18 cellular contexts compared by ENCODE assay signal in the genomic region with DNA sequence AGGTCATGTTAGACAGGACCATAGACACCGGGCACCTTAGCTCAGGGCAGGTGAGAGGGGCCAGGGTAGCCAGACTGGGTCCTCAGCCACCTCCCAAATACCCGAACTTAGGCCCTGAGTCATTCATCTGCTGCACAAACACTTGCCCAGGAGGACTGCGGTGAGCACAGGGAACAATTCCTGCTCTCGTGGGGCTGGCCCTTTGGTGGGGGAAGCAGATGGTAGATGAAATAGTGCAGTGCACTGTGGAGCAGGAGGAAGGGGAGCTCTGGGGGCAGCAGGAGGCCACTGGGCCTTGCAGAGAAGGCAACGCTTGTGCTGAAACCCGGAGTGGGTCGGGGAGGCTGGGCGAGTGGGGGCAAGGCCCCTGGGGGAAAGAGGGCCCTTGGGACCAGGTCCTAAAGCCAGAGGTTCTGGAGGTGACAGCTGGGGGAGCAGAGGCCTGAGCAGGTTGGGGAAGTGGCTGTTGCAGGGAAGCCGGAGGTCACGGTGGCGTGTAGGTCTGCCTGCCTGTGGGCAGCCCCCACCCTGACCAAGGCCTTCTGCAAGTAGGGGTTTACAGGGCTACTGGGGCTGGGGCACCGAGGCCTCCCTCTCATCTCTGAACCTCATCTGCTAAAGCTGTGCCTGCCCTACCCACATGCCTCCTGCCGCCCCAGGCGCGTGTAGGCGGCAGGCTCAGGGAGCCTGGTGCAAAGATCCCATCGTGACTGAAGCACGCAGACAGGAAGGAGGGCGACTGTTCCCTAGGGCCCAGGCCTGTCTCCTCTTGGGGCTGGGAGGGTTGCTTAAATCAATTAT. TPM values are rescaled to one million over a fixed set of nuclear protein-coding genes. Genes with fewer than 3 reads are reported as not detected.
DNase-seq lines count a peak whose midpoint lies in the region; ATAC-seq and TF ChIP-seq lines count a peak whose summit lies in the region.
"Had no signal": no experiment of that assay in that cellular context is flagged by ENCODE, and none has a peak within 500 bp of the region (broad histone marks: within the 10 kb centered on the region; RNA-seq: fewer than 3 reads in every experiment).

No MANE protein-coding gene starts in this region.

- H3K27me3 Mint-ChIP-seq in activated T-helper 17 cell treated with anti-CD3 and anti-CD28 coated beads, Interleukin-2, amount 50 U/mL, for 72 hours, result no peaks in the 10 kb centered on the region
- H3K27me3 Mint-ChIP-seq: activated naive CD8-positive, alpha-beta T cell treated with anti-CD3 and anti-CD28 coated beads, Interleukin-2, amount 50 U/mL, for 24 hours; naive B cell had no signal

- H3K27ac ChIP-seq in BLaER1 treated with 17β-estradiol and CSF1 and Interleukin-3, amounts not matched to agents 10 nM and 100 nM, result peak overlapping the region in 6 of 11 experiments; percentile 9 to 52 (median 42); a peak in 9 of 22 replicates
- H3K27ac ChIP-seq in adrenal gland (peak overlapping the region in 1 of 5 donors; percentile 69), neuronal stem cell (replicated peaks; ENCODE audit: low read length) (no peak overlapping the region)
- H3K27ac ChIP-seq: GM23248, SK-N-MC, thyroid gland had no signal

- in situ Hi-C loops in G401 (cut with HindIII; ENCODE audit: low sequenced_read_pairs), result no loop called here

- no peak for TF ChIP-seq POLR2A in adrenal gland (IDR thresholded peaks at IDR 0.05)

- peaks cover 3% of the 10 kb centered on the region for H3K79me1 ChIP-seq in neuronal stem cell (ENCODE audit: low read depth, low read length)

- peak overlapping the region; percentile 94 for H2AK5ac ChIP-seq in neuronal stem cell (ENCODE audit: low read depth, low read length)

- H2BK15ac ChIP-seq in neuronal stem cell (ENCODE audit: low read length), result peak overlapping the region; percentile 49

- no peak overlapping the region for H3K18ac ChIP-seq in neuronal stem cell (ENCODE audit: low read length)

- H2BK120ac ChIP-seq in neuronal stem cell (ENCODE audit: low read depth, low read length), result no peak overlapping the region

- no peaks in the 10 kb centered on the region for H3K9me3 Mint-ChIP-seq in activated T-helper 17 cell treated with anti-CD3 and anti-CD28 coated beads, Interleukin-2, amount 50 U/mL, for 72 hours
- H3K9me3 Mint-ChIP-seq: activated naive CD8-positive, alpha-beta T cell treated with anti-CD3 and anti-CD28 coated beads, Interleukin-2, amount 50 U/mL, for 24 hours; CD8-positive, alpha-beta T cell; naive B cell had no signal

- no peaks in the 10 kb centered on the region for H3K4me1 Mint-ChIP-seq in activated T-helper 17 cell treated with anti-CD3 and anti-CD28 coated beads, Interleukin-2, amount 50 U/mL, for 72 hours

- H4K8ac ChIP-seq in neuronal stem cell (ENCODE audit: low read depth, low read length), result no peak overlapping the region

- intact Hi-C loops in adrenal gland (cut with DNase I), result loop anchor here (5.0 to 10.0 kb wide), 2 partner anchors 65 to 77 kb away; a partner anchor contains a TSS

- no peaks in the 10 kb centered on the region for H3K9me3 ChIP-seq in BLaER1 treated with 17β-estradiol and CSF1 and Interleukin-3, amounts not matched to agents 10 nM and 100 nM (replicated peaks in 1 of 11)
- H3K9me3 ChIP-seq in adrenal gland (replicated peaks in 1 of 3), result no peaks in the 10 kb centered on the region
- H3K9me3 ChIP-seq in neuronal stem cell (replicated peaks in 1 of 2; ENCODE audit: control insufficient read depth in 2 of 2, insufficient read depth in 1 of 2, low read depth in 1 of 2, low read length in 2 of 2), result no peaks in the 10 kb centered on the region
- H3K9me3 ChIP-seq: thyroid gland had no signal

- H3K27ac Mint-ChIP-seq in activated T-helper 17 cell treated with anti-CD3 and anti-CD28 coated beads, Interleukin-2, amount 50 U/mL, for 72 hours, result no peak overlapping the region
- H3K27ac Mint-ChIP-seq: activated naive CD8-positive, alpha-beta T cell treated with anti-CD3 and anti-CD28 coated beads, Interleukin-2, amount 50 U/mL, for 24 hours; CD8-positive, alpha-beta T cell had no signal

- peaks cover 32 to 74% (median 65%) of the 10 kb centered on the region in 10 experiments for H3K4me1 ChIP-seq in BLaER1 treated with 17β-estradiol and CSF1 and Interleukin-3, amounts not matched to agents 10 nM and 100 nM
- H3K4me1 ChIP-seq in adrenal gland (replicated peaks in 1 of 2) (no peaks in the 10 kb centered on the region), neuronal stem cell (ENCODE audit: control insufficient read depth in 2 of 2, insufficient read depth in 1 of 2, low read depth in 1 of 2, low read length in 2 of 2) (peaks cover 0 to 4% of the 10 kb centered on the region in 2 donors)
- H3K4me1 ChIP-seq: thyroid gland had no signal

- no peak overlapping the region for H2AFZ ChIP-seq in neuronal stem cell (ENCODE audit: low read length)
- H2AFZ ChIP-seq: GM23248 had no signal

- peaks cover 0 to 7% (median 0%) of the 10 kb centered on the region in 11 experiments; a peak in 3 of 22 replicates for H3K27me3 ChIP-seq in BLaER1 treated with 17β-estradiol and CSF1 and Interleukin-3, amounts not matched to agents 10 nM and 100 nM
- H3K27me3 ChIP-seq in adrenal gland, result no peaks in the 10 kb centered on the region
- H3K27me3 ChIP-seq in neuronal stem cell (ENCODE audit: control insufficient read depth in 3 of 3, insufficient read depth in 3 of 3, low read depth in 1 of 3, low read length in 3 of 3), result peaks cover 0 to 73% (median 0%) of the 10 kb centered on the region in 3 experiments
- H3K27me3 ChIP-seq: thyroid gland had no signal

- no peak overlapping the region for H4K91ac ChIP-seq in neuronal stem cell (ENCODE audit: low read depth, low read length, poor library complexity)

- H3K4me3 Mint-ChIP-seq in activated T-helper 17 cell treated with anti-CD3 and anti-CD28 coated beads, Interleukin-2, amount 50 U/mL, for 72 hours, result no peak overlapping the region
- H3K4me3 Mint-ChIP-seq: activated naive CD8-positive, alpha-beta T cell treated with anti-CD3 and anti-CD28 coated beads, Interleukin-2, amount 50 U/mL, for 24 hours; CD8-positive, alpha-beta T cell; naive B cell had no signal

- no peak overlapping the region for H3K4ac ChIP-seq in neuronal stem cell (ENCODE audit: low read length)

- peak overlapping the region; percentile 42 to 94 (median 85) for H3K4me2 ChIP-seq in BLaER1 treated with 17β-estradiol and CSF1 and Interleukin-3, amounts not matched to agents 10 nM and 100 nM
- no peak overlapping the region for H3K4me2 ChIP-seq in neuronal stem cell (ENCODE audit: insufficient read depth, low read length, poor library complexity, severe bottlenecking)

- TF ChIP-seq CTCF in adrenal gland (IDR thresholded peaks at IDR 0.05), result no peak

- no peaks in the 10 kb centered on the region for H3K36me3 Mint-ChIP-seq in activated T-helper 17 cell treated with anti-CD3 and anti-CD28 coated beads, Interleukin-2, amount 50 U/mL, for 72 hours (ENCODE audit: low read depth)
- H3K36me3 Mint-ChIP-seq: CD8-positive, alpha-beta T cell; naive B cell had no signal

- H3K14ac ChIP-seq in neuronal stem cell (ENCODE audit: low read length), result no peak overlapping the region

- H2BK5ac ChIP-seq in neuronal stem cell (ENCODE audit: low read length), result no peak overlapping the region

- H3K4me3 ChIP-seq in BLaER1 treated with 17β-estradiol and CSF1 and Interleukin-3, amounts not matched to agents 10 nM and 100 nM, result no peak overlapping the region
- H3K4me3 ChIP-seq in adrenal gland (no peak overlapping the region), neuronal stem cell (ENCODE audit: low read length in 2 of 2) (no peak overlapping the region)
- H3K4me3 ChIP-seq: GM23248, SK-N-MC, thyroid gland had no signal

- DNase-seq in GF-D8 (lab: John Stamatoyannopoulos, UW) (peak; percentile 58), adrenal gland (peak in 4 of 7 donors; percentile 4 to 65 (median 8)), neuronal stem cell (ENCODE audit: low spot score) (no peak), cerebellar nuclear complex (lab: John Stamatoyannopoulos, UW) (no peak), G401 (ENCODE audit: low spot score) (no peak)
- DNase-seq: activated naive CD8-positive, alpha-beta T cell treated with anti-CD3 and anti-CD28 coated beads, Interleukin-2, amount 50 U/mL, for 24 hours; foreskin fibroblast; GM23248; naive B cell; NCI-H1092 treated with DMSO at 0.1 percent for 48 hours; thyroid gland had no signal

- no peak overlapping the region for H3K23ac ChIP-seq in neuronal stem cell (ENCODE audit: low read depth, low read length, poor library complexity)

- H4K20me1 ChIP-seq in BLaER1 treated with 17β-estradiol and CSF1 and Interleukin-3, amounts not matched to agents 10 nM and 100 nM, result peaks cover 0 to 35% (median 0%) of the 10 kb centered on the region in 11 experiments; a peak in 7 of 22 replicates

- no peaks in the 10 kb centered on the region for H3K36me3 ChIP-seq in BLaER1 treated with 17β-estradiol and CSF1 and Interleukin-3, amounts not matched to agents 10 nM and 100 nM
- H3K36me3 ChIP-seq in adrenal gland (replicated peaks in 1 of 2), result no peaks in the 10 kb centered on the region
- no peaks in the 10 kb centered on the region for H3K36me3 ChIP-seq in neuronal stem cell (replicated peaks in 1 of 2; ENCODE audit: control insufficient read depth in 2 of 2, insufficient read depth in 2 of 2, low read length in 2 of 2)
- H3K36me3 ChIP-seq: thyroid gland had no signal

- WGBS in adrenal gland, 4 donors, result 69 to 79% (median 76%) methylated on average over 15 to 19 of the region's 19 CpGs
- WGBS in neuronal stem cell (ENCODE audit: extremely low coverage in 2 of 2, insufficient read length in 2 of 2, insufficient replicate concordance in 1 of 2), 2 donors, result no CpG with 5 or more reads among the region's 19 CpGs

- peak overlapping the region in 9 of 11 experiments; percentile 15 to 51 (median 25); a peak in 10 of 22 replicates for H3K9ac ChIP-seq in BLaER1 treated with 17β-estradiol and CSF1 and Interleukin-3, amounts not matched to agents 10 nM and 100 nM
- H3K9ac ChIP-seq in neuronal stem cell (ENCODE audit: low read depth, low read length, poor library complexity), result no peak overlapping the region
- H3K9ac ChIP-seq: GM23248 had no signal

- H2BK12ac ChIP-seq in neuronal stem cell (ENCODE audit: low read length), result no peak overlapping the region

- ATAC-seq in activated T-helper 17 cell treated with anti-CD3 and anti-CD28 coated beads, Interleukin-2, amount 50 U/mL, for 72 hours (replicated peaks), result no peak
- ATAC-seq in GM18907 (IDR thresholded peaks at IDR 0.05; ENCODE audit: unreplicated experiment), result no peak
- ATAC-seq: activated naive CD8-positive, alpha-beta T cell treated with anti-CD3 and anti-CD28 coated beads, Interleukin-2, amount 50 U/mL, for 24 hours; CD8-positive, alpha-beta T cell had no signal

RNA-seq across cellular contexts. Expression of a gene that starts 4.7 kb away (rescaled TPM):
- total RNA-seq in adrenal gland, result under 1 TPM in 2 of 8 donors, not detected in 6; 0.34 to 0.42 TPM
- polyA plus RNA-seq in adrenal gland, result under 1 TPM in 2 of 3 donors, not detected in 1; 0.18 to 0.32 TPM
- polyA plus RNA-seq in neuronal stem cell (2013, experiment 1 of 2), result not detected
- not detected for polyA plus RNA-seq in neuronal stem cell (2013, experiment 2 of 2)
- total RNA-seq in activated T-helper 17 cell treated with anti-CD3 and anti-CD28 coated beads, Interleukin-2, amount 50 U/mL, for 72 hours, result not detected
- total RNA-seq in G401 (2014; rRNA removed; shearing (Covaris generic)), result not detected in 2 replicates
- total RNA-seq: CD8-positive, alpha-beta T cell; dermis microvascular lymphatic vessel endothelial cell; GM23248; skeletal muscle tissue; thyroid gland had no signal
- polyA plus RNA-seq: GM23248 had no signal

RNA-seq across cellular contexts. Expression of a gene that starts 27.8 kb away (rescaled TPM):
- under 1 TPM in 1 of 8 donors, not detected in 7; 0.28 TPM for total RNA-seq in adrenal gland
- polyA plus RNA-seq in adrenal gland, result 1 to 10 TPM in 2 of 3 donors, not detected in 1; 1.1 to 1.2 TPM
- 0.10 TPM for polyA plus RNA-seq in neuronal stem cell (2013, experiment 1 of 2)
- 0.08 TPM for polyA plus RNA-seq in neuronal stem cell (2013, experiment 2 of 2)
- under 1 TPM in 1 of 2 donors, not detected in 1; 0.71 TPM for total RNA-seq in activated T-helper 17 cell treated with anti-CD3 and anti-CD28 coated beads, Interleukin-2, amount 50 U/mL, for 72 hours
- total RNA-seq in G401 (2014; rRNA removed; shearing (Covaris generic)), result not detected in 2 replicates

RNA-seq across cellular contexts. Expression of a gene that starts 32.2 kb away (rescaled TPM):
- 1 to 10 TPM; 1.6 to 5.7 (median 3.1) TPM for total RNA-seq in adrenal gland
- 1 to 10 TPM in 1 of 3 donors, under 1 TPM in 2; 0.24 to 1.6 (median 0.88) TPM for polyA plus RNA-seq in adrenal gland
- 2.6 TPM for polyA plus RNA-seq in neuronal stem cell (2013, experiment 1 of 2)
- 2.5 TPM for polyA plus RNA-seq in neuronal stem cell (2013, experiment 2 of 2)
- under 1 TPM; 0.48 to 0.56 TPM for total RNA-seq in activated T-helper 17 cell treated with anti-CD3 and anti-CD28 coated beads, Interleukin-2, amount 50 U/mL, for 72 hours
- 4.2 and 5.0 TPM in 2 replicates for total RNA-seq in G401 (2014; rRNA removed; shearing (Covaris generic))

RNA-seq across cellular contexts. Expression of a gene that starts 32.7 kb away (rescaled TPM):
- 10 to 100 TPM; 12.5 to 42.0 (median 17.6) TPM for total RNA-seq in adrenal gland
- polyA plus RNA-seq in adrenal gland, result 10 to 100 TPM in 2 of 3 donors, 1 to 10 TPM in 1; 3.0 to 13.5 (median 12.4) TPM
- polyA plus RNA-seq in neuronal stem cell (2013, experiment 1 of 2), result 7.9 TPM
- 8.0 TPM for polyA plus RNA-seq in neuronal stem cell (2013, experiment 2 of 2)
- 10 to 100 TPM; 38.6 to 49.4 TPM for total RNA-seq in activated T-helper 17 cell treated with anti-CD3 and anti-CD28 coated beads, Interleukin-2, amount 50 U/mL, for 72 hours
- total RNA-seq in G401 (2014; rRNA removed; shearing (Covaris generic)), result 32.9 and 33.4 TPM in 2 replicates

RNA-seq across cellular contexts. Expression of a gene that starts 49.0 kb away (rescaled TPM):
- 10 to 100 TPM; 12.6 to 78.6 (median 53.7) TPM for total RNA-seq in adrenal gland
- polyA plus RNA-seq in adrenal gland, result 100 to 1,000 TPM in 2 of 3 donors, 10 to 100 TPM in 1; 19.6 to 184 (median 132) TPM
- 111 TPM for polyA plus RNA-seq in neuronal stem cell (2013, experiment 1 of 2)
- polyA plus RNA-seq in neuronal stem cell (2013, experiment 2 of 2), result 113 TPM
- total RNA-seq in activated T-helper 17 cell treated with anti-CD3 and anti-CD28 coated beads, Interleukin-2, amount 50 U/mL, for 72 hours, result 10 to 100 TPM; 52.0 to 79.9 TPM
- total RNA-seq in G401 (2014; rRNA removed; shearing (Covaris generic)), result 29.2 and 44.0 TPM in 2 replicates

Comparison
In these comparisons a context has a peak if more than half of its experiments do, and no peak if none do; other contexts are left out.
1. DNase-seq: peak in GF-D8 (single experiment) and adrenal gland (4 of 7); none in neuronal stem cell (single experiment), cerebellar nuclear complex (0 of 2) and G401 (single experiment).